8 cellular contexts compared by ENCODE assay signal in the genomic region with DNA sequence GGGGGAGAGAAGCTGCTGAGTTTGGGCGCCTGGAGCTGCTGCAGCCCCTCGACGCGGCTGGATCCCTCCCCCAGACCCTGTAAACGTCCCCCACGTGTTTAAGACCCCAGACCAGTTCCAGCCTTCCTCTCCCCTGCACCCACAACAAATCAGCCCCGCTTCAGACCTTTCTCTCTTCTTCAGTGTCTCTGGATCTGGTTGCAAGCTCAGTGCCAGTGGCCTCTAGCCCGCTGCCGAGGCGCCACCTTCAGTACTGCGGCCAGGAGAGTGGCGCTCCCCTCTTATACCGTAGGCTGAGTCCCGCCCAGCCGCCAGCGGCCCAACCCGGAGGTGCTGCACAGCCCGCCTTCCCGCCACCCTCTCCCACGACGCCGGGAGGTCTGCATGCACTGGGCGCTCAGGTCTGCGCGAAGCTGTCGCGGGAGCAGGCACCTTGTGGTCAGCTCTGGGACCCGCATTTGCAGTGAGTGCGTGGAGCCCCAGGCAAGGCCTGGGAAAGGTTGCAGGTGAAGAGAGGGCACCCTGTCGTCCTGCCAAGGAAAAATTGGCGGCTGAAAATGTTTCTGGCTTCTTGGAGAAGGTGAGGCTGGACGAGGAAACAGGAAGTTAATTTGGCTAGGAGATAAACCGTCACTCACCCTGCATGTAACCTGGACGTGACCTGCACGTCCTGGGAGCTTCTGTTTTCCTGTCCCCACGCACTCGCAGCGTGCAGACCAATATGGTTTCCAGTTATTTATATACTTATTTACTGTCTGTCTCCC. TPM values are rescaled to one million over a fixed set of nuclear protein-coding genes. Genes with fewer than 3 reads are reported as not detected.
DNase-seq lines count a peak whose midpoint lies in the region; ATAC-seq and TF ChIP-seq lines count a peak whose summit lies in the region.

A gene with protein sequence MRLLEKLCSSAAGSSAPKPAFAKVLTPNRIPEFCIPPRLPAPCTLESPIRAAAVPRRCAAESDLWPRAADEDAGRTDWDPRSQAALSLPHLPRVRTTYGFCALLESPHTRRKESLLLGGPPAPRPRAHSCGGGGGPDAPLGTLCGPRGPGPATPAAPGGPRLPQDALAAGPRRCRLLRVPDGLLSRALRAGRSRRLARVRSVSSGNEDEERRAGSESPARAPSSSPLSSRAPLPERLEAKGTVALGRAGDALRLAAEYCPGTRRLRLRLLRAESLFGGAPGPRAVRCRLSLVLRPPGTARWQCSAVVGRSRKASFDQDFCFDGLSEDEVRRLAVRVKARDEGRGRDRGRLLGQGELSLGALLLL (minus strand): TSS at position 257 of the 764 bp plus-strand sequence. CDS start 301 bp downstream, outside the sequence.

- H3K27me3 ChIP-seq in CD4-positive, alpha-beta T cell (ENCODE audit: control insufficient read depth, insufficient read depth, low read length), result peaks cover 62% of the 10 kb centered on the region
- H3K27me3 ChIP-seq in brain microvascular endothelial cell (replicated peaks), result peaks cover 36% of the 10 kb centered on the region
- peaks cover 16% of the 10 kb centered on the region for H3K27me3 ChIP-seq in kidney epithelial cell (ENCODE audit: control insufficient read depth, insufficient read depth, low read length)

- no peak within 1 kb of the TSS for H3K27ac ChIP-seq in CD4-positive, alpha-beta T cell (ENCODE audit: low read depth, low read length)
- no peak within 1 kb of the TSS for H3K27ac ChIP-seq in brain microvascular endothelial cell

- H3K27me3 Mint-ChIP-seq in CD4-positive, alpha-beta T cell, result peaks cover 83% of the 10 kb centered on the region

- TF ChIP-seq CTCF in CD4-positive, alpha-beta T cell (IDR thresholded peaks at IDR 0.05), result no peak
- TF ChIP-seq CTCF in brain microvascular endothelial cell (IDR thresholded peaks at IDR 0.05; ENCODE audit: low read depth, low read length, missing control alignments), result peak; percentile 5
- peak; percentile 17 for TF ChIP-seq CTCF in kidney epithelial cell (IDR thresholded peaks at IDR 0.05; ENCODE audit: insufficient read depth, low read length, poor library complexity, severe bottlenecking)

- peak within 1 kb of the TSS; percentile 88 for H3K4me3 Mint-ChIP-seq in CD4-positive, alpha-beta T cell

- DNase-seq in CD4-positive, alpha-beta T cell, result no peak
- peak; percentile 4 for DNase-seq in NCI-H2227 treated with DMSO at 0.1 percent for 48 hours (lab: John Stamatoyannopoulos, UW)
- no peak for DNase-seq in brain microvascular endothelial cell
- no peak for DNase-seq in kidney epithelial cell (ENCODE audit: low read depth)
- DNase-seq in stimulated activated CD4-positive, alpha-beta T cell treated with anti-CD3 and anti-CD28 coated beads, Interleukin-2, amount 100 ng/mL, for 48 hours, result peak; percentile 13 to 23
- DNase-seq in G401 (ENCODE audit: low spot score), result no peak
- DNase-seq in anterior cingulate cortex (lab: John Stamatoyannopoulos, UW), result no peak

- H3K36me3 Mint-ChIP-seq in CD4-positive, alpha-beta T cell (ENCODE audit: low read depth), result no peaks in the 10 kb centered on the region

- no peak within 1 kb of the TSS for H3K27ac Mint-ChIP-seq in CD4-positive, alpha-beta T cell

- in situ Hi-C loops in brain microvascular endothelial cell (cut with HindIII; ENCODE audit: low pct_ligation_motif_present, low sequenced_read_pairs) (no loop called here), G401 (cut with HindIII; ENCODE audit: low sequenced_read_pairs) (no loop called here)

- H3K4me3 ChIP-seq in brain microvascular endothelial cell (ENCODE audit: low read depth, low read length), result peak within 1 kb of the TSS; percentile 16
- peak within 1 kb of the TSS; percentile 41 for H3K4me3 ChIP-seq in kidney epithelial cell (ENCODE audit: low read depth, low read length)

- CTCF ChIA-PET in CD4-positive, alpha-beta T cell (lab: Charles Lee), result interaction anchor here (0.7 kb wide), 1 partner anchor 13 kb away, joined by 3 read pairs; no protein-coding TSS in a partner anchor

- no peaks in the 10 kb centered on the region for H3K9me3 ChIP-seq in CD4-positive, alpha-beta T cell (ENCODE audit: control insufficient read depth, low read length)

- H3K36me3 ChIP-seq in brain microvascular endothelial cell (replicated peaks), result no peaks in the 10 kb centered on the region
- no peaks in the 10 kb centered on the region for H3K36me3 ChIP-seq in kidney epithelial cell (ENCODE audit: control insufficient read depth, insufficient read depth, low read length)

- intact Hi-C loops in CD4-positive, alpha-beta T cell (cut with DNase I, micrococcal nuclease), result no loop called here

- H3K9me3 Mint-ChIP-seq in CD4-positive, alpha-beta T cell, result no peaks in the 10 kb centered on the region

- POLR2A ChIA-PET in CD4-positive, alpha-beta T cell (lab: Charles Lee), result no interaction called here

- ATAC-seq in CD4-positive, alpha-beta T cell (ENCODE audit: poor library complexity), result peak; percentile 44
- no peak for ATAC-seq in HG03520 (IDR thresholded peaks at IDR 0.05; ENCODE audit: unreplicated experiment)

- peaks cover 18% of the 10 kb centered on the region for H3K4me1 Mint-ChIP-seq in CD4-positive, alpha-beta T cell (ENCODE audit: low read depth)

RNA-seq across cellular contexts. Expression of the gene that starts here (rescaled TPM):
- total RNA-seq in CD4-positive, alpha-beta T cell, result under 1 TPM; 0.16 to 0.20 TPM
- 0.13 and 1.2 TPM in 2 replicates for total RNA-seq in kidney epithelial cell
- not detected in 2 replicates for total RNA-seq in G401 (2014; rRNA removed; shearing (Covaris generic))

Comparison
In these comparisons a context has a peak if more than half of its experiments do, and no peak if none do; other contexts are left out.
1. Peak in ATAC-seq in CD4-positive, alpha-beta T cell; RNA of the gene not detected or under 1 TPM.
2. DNase-seq: peak in NCI-H2227 treated with DMSO at 0.1 percent for 48 hours (single experiment) and stimulated activated CD4-positive, alpha-beta T cell treated with anti-CD3 and anti-CD28 coated beads, Interleukin-2, amount 100 ng/mL, for 48 hours (2 of 2); none in CD4-positive, alpha-beta T cell (0 of 10), brain microvascular endothelial cell (single experiment), kidney epithelial cell (single experiment), G401 (single experiment) and anterior cingulate cortex (0 of 58).